In genomic region chr3:128329491-128330300, GRCh38 we compare ENCODE assay signal across 18 cellular contexts.
"Had no signal": no experiment of that assay in that cellular context is flagged by ENCODE, and none has a peak within 500 bp of the region (broad histone marks: within the 10 kb centered on the region; RNA-seq: fewer than 3 reads in every experiment).

No MANE protein-coding gene starts in this region.

- H3K4me1 ChIP-seq: heart left ventricle, lower lobe of right lung, right atrium auricular region had no signal

- H3K27ac ChIP-seq: heart left ventricle, lower lobe of right lung, neutrophil, right atrium auricular region had no signal

- H3K9me3 Mint-ChIP-seq: activated naive CD4-positive, alpha-beta T cell treated with anti-CD3 and anti-CD28 coated beads for 36 hours; activated naive CD8-positive, alpha-beta T cell treated with anti-CD3 and anti-CD28 coated beads, Interleukin-2, amount 50 U/mL, for 24 hours; activated T-helper 1 cell treated with anti-CD3 and anti-CD28 coated beads, Interleukin-12 subunit alpha, Interleukin-12 subunit beta, Interleukin-2, Interleukin-4 antibody, amounts not matched to agents 30 ng/mL and 10 ng/mL and 1 ng/mL, durations not matched to agents 14 hours and 24 hours and 36 hours; dendritic cell treated with granulocyte-macrophage colony-stimulating factor and Interleukin-4, amounts not matched to agents 40 ng/mL and 50 ng/mL, for 4 days; immature natural killer cell; T-helper 1 cell treated with Interleukin-12 subunit alpha and Interleukin-12 subunit beta and Interleukin-4 antibody, amounts not matched to agents 30 μg/mL and 1 μg/mL, for 36 hours; type B pancreatic cell; WTC11 had no signal

- H3K27ac Mint-ChIP-seq: activated CD8-positive, alpha-beta T cell treated with anti-CD3 and anti-CD28 coated beads, Interleukin-2, amount 10 ng/mL, durations not matched to agents 7 days and 5 days; activated naive CD4-positive, alpha-beta T cell treated with anti-CD3 and anti-CD28 coated beads for 36 hours; activated naive CD8-positive, alpha-beta T cell treated with anti-CD3 and anti-CD28 coated beads, Interleukin-2, amount 50 U/mL, for 24 hours; activated T-helper 1 cell treated with anti-CD3 and anti-CD28 coated beads, Interleukin-12 subunit alpha, Interleukin-12 subunit beta, Interleukin-2, Interleukin-4 antibody, amounts not matched to agents 30 ng/mL and 10 ng/mL and 1 ng/mL, durations not matched to agents 14 hours and 24 hours and 36 hours; dendritic cell treated with granulocyte-macrophage colony-stimulating factor and Interleukin-4, amounts not matched to agents 40 ng/mL and 50 ng/mL, for 4 days; immature natural killer cell; T-helper 1 cell treated with Interleukin-12 subunit alpha and Interleukin-12 subunit beta and Interleukin-4 antibody, amounts not matched to agents 30 μg/mL and 1 μg/mL, for 36 hours; type B pancreatic cell; WTC11 had no signal

- H3K27me3 ChIP-seq: heart left ventricle, neutrophil, right atrium auricular region had no signal

- H3K36me3 ChIP-seq: lower lobe of right lung, neutrophil, right atrium auricular region had no signal

- H3K36me3 Mint-ChIP-seq: WTC11 had no signal

- H3K4me1 Mint-ChIP-seq: immature natural killer cell had no signal

- H3K4me2 ChIP-seq: smooth muscle cell had no signal

- ATAC-seq: activated CD8-positive, alpha-beta T cell treated with anti-CD3 and anti-CD28 coated beads, Interleukin-2, amount 10 ng/mL, durations not matched to agents 7 days and 5 days; stimulated activated naive CD8-positive, alpha-beta T cell treated with anti-CD3 and anti-CD28 coated beads, Interleukin-15, Interleukin-2, amounts not matched to agents 100 U/mL and 50 U/mL, for 24 hours had no signal

- H3K27me3 Mint-ChIP-seq: activated naive CD8-positive, alpha-beta T cell treated with anti-CD3 and anti-CD28 coated beads, Interleukin-2, amount 50 U/mL, for 24 hours; dendritic cell treated with granulocyte-macrophage colony-stimulating factor and Interleukin-4, amounts not matched to agents 40 ng/mL and 50 ng/mL, for 4 days; type B pancreatic cell had no signal

- H3K9me3 ChIP-seq: heart left ventricle, lower lobe of right lung, neutrophil, right atrium auricular region had no signal

- H3K4me3 ChIP-seq: heart left ventricle, lower lobe of right lung, right atrium auricular region, smooth muscle cell had no signal

- DNase-seq: activated CD4-positive, alpha-beta T cell treated with anti-CD3 and anti-CD28 coated beads for 4 hours; activated CD8-positive, alpha-beta memory T cell treated with anti-CD3 and anti-CD28 coated beads, Interleukin-2, amount 50 U/mL, for 4 hours; activated CD8-positive, alpha-beta T cell treated with anti-CD3 and anti-CD28 coated beads, Interleukin-2, amount 10 ng/mL, durations not matched to agents 7 days and 5 days; activated naive CD4-positive, alpha-beta T cell treated with anti-CD3 and anti-CD28 coated beads for 36 hours; activated naive CD8-positive, alpha-beta T cell treated with anti-CD3 and anti-CD28 coated beads, Interleukin-2, amount 50 U/mL, for 24 hours; effector memory CD4-positive, alpha-beta T cell; immature natural killer cell; stimulated activated naive CD8-positive, alpha-beta T cell treated with anti-CD3 and anti-CD28 coated beads, Interleukin-15, Interleukin-2, amounts not matched to agents 100 U/mL and 50 U/mL, for 24 hours had no signal

- H3K4me3 Mint-ChIP-seq: activated CD8-positive, alpha-beta T cell treated with anti-CD3 and anti-CD28 coated beads, Interleukin-2, amount 10 ng/mL, durations not matched to agents 7 days and 5 days; activated naive CD4-positive, alpha-beta T cell treated with anti-CD3 and anti-CD28 coated beads for 36 hours; activated naive CD8-positive, alpha-beta T cell treated with anti-CD3 and anti-CD28 coated beads, Interleukin-2, amount 50 U/mL, for 24 hours; activated T-helper 1 cell treated with anti-CD3 and anti-CD28 coated beads, Interleukin-12 subunit alpha, Interleukin-12 subunit beta, Interleukin-2, Interleukin-4 antibody, amounts not matched to agents 30 ng/mL and 10 ng/mL and 1 ng/mL, durations not matched to agents 14 hours and 24 hours and 36 hours; dendritic cell treated with granulocyte-macrophage colony-stimulating factor and Interleukin-4, amounts not matched to agents 40 ng/mL and 50 ng/mL, for 4 days; immature natural killer cell; T-helper 1 cell treated with Interleukin-12 subunit alpha and Interleukin-12 subunit beta and Interleukin-4 antibody, amounts not matched to agents 30 μg/mL and 1 μg/mL, for 36 hours; type B pancreatic cell; WTC11 had no signal
